ENCODE assay signal across 12 cellular contexts in genomic region chr3:16917256-16917935, GRCh38. TPM values are rescaled to one million over a fixed set of nuclear protein-coding genes. Genes with fewer than 3 reads are reported as not detected.
DNase-seq lines count a peak whose midpoint lies in the region; ATAC-seq and TF ChIP-seq lines count a peak whose summit lies in the region.
"Had no signal": no experiment of that assay in that cellular context is flagged by ENCODE, and none has a peak within 500 bp of the region (broad histone marks: within the 10 kb centered on the region; RNA-seq: fewer than 3 reads in every experiment).

No MANE protein-coding gene starts in this region.

- H3K9me2 ChIP-seq in DOHH2 (replicated peaks; ENCODE audit: control insufficient read depth, low read length): no peaks in the 10 kb centered on the region

- intact Hi-C loops in Calu3 (cut with micrococcal nuclease; ENCODE audit: unreplicated experiment): loop anchor here (10.0 kb wide), 1 partner anchor 117 kb away; no protein-coding TSS in a partner anchor

- no peaks in the 10 kb centered on the region for H3K27me3 ChIP-seq in DOHH2 (ENCODE audit: control insufficient read depth, low read length)
- H3K27me3 ChIP-seq in fibroblast of lung (ENCODE audit: control insufficient read depth, insufficient read depth, low read length): no peaks in the 10 kb centered on the region
- H3K27me3 ChIP-seq in neutrophil: no peaks in the 10 kb centered on the region
- no peaks in the 10 kb centered on the region for H3K27me3 ChIP-seq in gastroesophageal sphincter
- H3K27me3 ChIP-seq: uterus had no signal

- peaks cover 96% of the 10 kb centered on the region for H3K79me2 ChIP-seq in DOHH2 (ENCODE audit: control insufficient read depth, low read length)
- no peaks in the 10 kb centered on the region for H3K79me2 ChIP-seq in fibroblast of lung (ENCODE audit: control insufficient read depth, insufficient read depth, low read length)

- no TSS peak for BruUV-seq in Calu3 (replicated peaks; lab: Mats Ljungman, UMichigan)

- DNase-seq in HT1080 (ENCODE audit: low read depth) (peak; percentile 93), fibroblast of lung (ENCODE audit: low read depth in 2 of 2) (peak in 1 of 2 donors; percentile 66), Calu3 (no peak)
- DNase-seq: H7, NCI-H146, uterus had no signal

- H3K4me3 ChIP-seq in DOHH2 (ENCODE audit: low read length) (no peak overlapping the region), fibroblast of lung (replicated peaks in 1 of 4; ENCODE audit: control extremely low read depth in 1 of 4, insufficient read depth in 1 of 4, low read depth in 3 of 4, low read length in 4 of 4) (no peak overlapping the region), neutrophil (ENCODE audit: low read depth in 1 of 2, low read length in 1 of 2) (no peak overlapping the region), gastroesophageal sphincter (no peak overlapping the region)
- H3K4me3 ChIP-seq: uterus had no signal

- H3K27ac Mint-ChIP-seq in Calu3 (ENCODE audit: unreplicated experiment): no peak overlapping the region
- H3K27ac Mint-ChIP-seq: dendritic cell treated with granulocyte-macrophage colony-stimulating factor and Interleukin-4, amounts not matched to agents 40 ng/mL and 50 ng/mL, for 4 days had no signal

- TF ChIP-seq EP300 in gastroesophageal sphincter (IDR thresholded peaks at IDR 0.05): no peak

- TF ChIP-seq CTCF in DOHH2 (IDR thresholded peaks at IDR 0.05; ENCODE audit: low read depth, low read length, poor library complexity, severe bottlenecking) (no peak), fibroblast of lung (conservative IDR thresholded peaks at IDR 0.05 in 1 of 2, IDR thresholded peaks at IDR 0.05 in 1 of 2; ENCODE audit: low read depth in 1 of 2, low read length in 2 of 2) (no peak), neutrophil (IDR thresholded peaks at IDR 0.05) (no peak), Calu3 (IDR thresholded peaks at IDR 0.05; ENCODE audit: unreplicated experiment) (no peak), gastroesophageal sphincter (IDR thresholded peaks at IDR 0.05) (no peak)

- no peaks in the 10 kb centered on the region for H3K27me3 Mint-ChIP-seq in Calu3 (ENCODE audit: unreplicated experiment)
- H3K27me3 Mint-ChIP-seq: dendritic cell treated with granulocyte-macrophage colony-stimulating factor and Interleukin-4, amounts not matched to agents 40 ng/mL and 50 ng/mL, for 4 days had no signal

- H3K9ac ChIP-seq in fibroblast of lung (ENCODE audit: insufficient read depth, low read length): no peak overlapping the region

- no peaks in the 10 kb centered on the region for H3K36me3 Mint-ChIP-seq in Calu3 (ENCODE audit: insufficient read depth, unreplicated experiment)

- H3K36me3 ChIP-seq in DOHH2 (ENCODE audit: control insufficient read depth, low read length): peaks cover 4% of the 10 kb centered on the region; the same call in 1 of the 2 replicates
- H3K36me3 ChIP-seq in fibroblast of lung (ENCODE audit: control insufficient read depth, insufficient read depth, low read length): no peaks in the 10 kb centered on the region
- no peaks in the 10 kb centered on the region for H3K36me3 ChIP-seq in neutrophil
- H3K36me3 ChIP-seq in gastroesophageal sphincter: no peaks in the 10 kb centered on the region
- H3K36me3 ChIP-seq: uterus had no signal

- H3K4me1 Mint-ChIP-seq in Calu3 (ENCODE audit: low read depth, unreplicated experiment): peaks cover 24% of the 10 kb centered on the region

- H3F3A ChIP-seq in DOHH2 (ENCODE audit: control insufficient read depth, insufficient read depth): peaks cover 8% of the 10 kb centered on the region

- H3K4me2 ChIP-seq in DOHH2 (ENCODE audit: low read length): peak overlapping the region; percentile 7; the same call in 1 of the 2 replicates
- peak overlapping the region; percentile 29 for H3K4me2 ChIP-seq in fibroblast of lung (ENCODE audit: extremely low read depth, insufficient read depth, low read length)

- H4K20me1 ChIP-seq in DOHH2 (ENCODE audit: control insufficient read depth, insufficient read depth, low read depth, low read length) (no peaks in the 10 kb centered on the region), fibroblast of lung (ENCODE audit: control insufficient read depth, extremely low read depth, insufficient read depth, low read length) (no peaks in the 10 kb centered on the region)

- CTCF ChIA-PET in Calu3 (lab: Charles Lee): interaction anchor here (1.2 kb wide), 1 partner anchor 21 kb away, joined by 3 read pairs; no protein-coding TSS in a partner anchor

- H3K9me3 ChIP-seq in DOHH2 (ENCODE audit: control insufficient read depth, insufficient read depth, low read length) (no peaks in the 10 kb centered on the region), fibroblast of lung (ENCODE audit: control insufficient read depth, insufficient read depth, low read depth, low read length) (no peaks in the 10 kb centered on the region), neutrophil (no peaks in the 10 kb centered on the region), gastroesophageal sphincter (no peaks in the 10 kb centered on the region)
- H3K9me3 ChIP-seq: uterus had no signal

- no peak overlapping the region for H3K4me3 Mint-ChIP-seq in Calu3 (ENCODE audit: low read depth, unreplicated experiment)
- H3K4me3 Mint-ChIP-seq: activated T-helper 1 cell treated with anti-CD3 and anti-CD28 coated beads, Interleukin-12 subunit alpha, Interleukin-12 subunit beta, Interleukin-2, Interleukin-4 antibody, amounts not matched to agents 30 ng/mL and 10 ng/mL and 1 ng/mL, durations not matched to agents 14 hours and 24 hours and 36 hours; dendritic cell treated with granulocyte-macrophage colony-stimulating factor and Interleukin-4, amounts not matched to agents 40 ng/mL and 50 ng/mL, for 4 days had no signal

- H3K27ac ChIP-seq in DOHH2 (ENCODE audit: low read depth, low read length): no peak overlapping the region
- H3K27ac ChIP-seq in fibroblast of lung (ENCODE audit: insufficient read depth, low read length): no peak overlapping the region
- H3K27ac ChIP-seq in neutrophil: peak overlapping the region; percentile 16
- H3K27ac ChIP-seq in gastroesophageal sphincter: no peak overlapping the region
- H3K27ac ChIP-seq: uterus had no signal

- ATAC-seq in GM19023 (IDR thresholded peaks at IDR 0.05; ENCODE audit: unreplicated experiment): no peak
- no peak for ATAC-seq in gastroesophageal sphincter

- no peaks in the 10 kb centered on the region for H3K9me3 Mint-ChIP-seq in Calu3 (ENCODE audit: low read depth, unreplicated experiment)
- H3K9me3 Mint-ChIP-seq: activated T-helper 1 cell treated with anti-CD3 and anti-CD28 coated beads, Interleukin-12 subunit alpha, Interleukin-12 subunit beta, Interleukin-2, Interleukin-4 antibody, amounts not matched to agents 30 ng/mL and 10 ng/mL and 1 ng/mL, durations not matched to agents 14 hours and 24 hours and 36 hours; dendritic cell treated with granulocyte-macrophage colony-stimulating factor and Interleukin-4, amounts not matched to agents 40 ng/mL and 50 ng/mL, for 4 days had no signal

- H2AFZ ChIP-seq in fibroblast of lung (ENCODE audit: low read length): no peak overlapping the region

- no peak for TF ChIP-seq POLR2A in gastroesophageal sphincter (IDR thresholded peaks at IDR 0.05)

- peaks cover 69% of the 10 kb centered on the region for H3K4me1 ChIP-seq in DOHH2 (ENCODE audit: control insufficient read depth, low read length)
- peaks cover 6% of the 10 kb centered on the region for H3K4me1 ChIP-seq in fibroblast of lung (ENCODE audit: control insufficient read depth, extremely low read depth, insufficient read depth, low read length)
- peaks cover 8 to 29% of the 10 kb centered on the region in 2 experiments for H3K4me1 ChIP-seq in neutrophil (ENCODE audit: control insufficient read depth in 1 of 2, insufficient read depth in 1 of 2, low read depth in 1 of 2, low read length in 1 of 2)
- no peaks in the 10 kb centered on the region for H3K4me1 ChIP-seq in gastroesophageal sphincter
- H3K4me1 ChIP-seq: uterus had no signal

RNA-seq across cellular contexts. Expression of gene PLCL2, which starts 32.6 kb away (rescaled TPM):
- total RNA-seq in HT1080 (2014; rRNA removed; shearing (Covaris generic)): 11.1 and 11.5 TPM in 2 replicates
- 5.2 and 5.7 TPM in 2 replicates for polyA plus RNA-seq in HT1080 (2015; cell fraction: cytosol; rRNA removed)
- polyA plus RNA-seq in HT1080 (2015; cell fraction: nucleus; rRNA removed): 3.5 and 4.1 TPM in 2 replicates
- total RNA-seq in fibroblast of lung: 11.0 and 11.9 TPM in 2 replicates
- polyA plus RNA-seq in fibroblast of lung: 4.0 TPM in 2 replicates
- 3.2 and 3.6 TPM in 2 replicates for polyA plus RNA-seq in fibroblast of lung (2012)
- 1.7 and 2.9 TPM in 2 replicates for polyA minus RNA-seq in fibroblast of lung (ENCODE audit: low replicate concordance)
- 5.4 and 5.8 TPM in 2 replicates for total RNA-seq in Calu3 (2022)
- 10 to 100 TPM in 1 of 4 donors, 1 to 10 TPM in 3; 5.1 to 12.3 (median 6.9) TPM for total RNA-seq in gastroesophageal sphincter
